17 cellular contexts compared by ENCODE assay signal in genomic region chr2:224987733-224988132, GRCh38. TPM values are rescaled to one million over a fixed set of nuclear protein-coding genes. Genes with fewer than 3 reads are reported as not detected.
A peak's percentile ranks its signal among the peaks of the same experiment; 100 is the strongest.
DNase-seq lines count a peak whose midpoint lies in the region; ATAC-seq and TF ChIP-seq lines count a peak whose summit lies in the region.
"Had no signal": no experiment of that assay in that cellular context is flagged by ENCODE, and none has a peak within 500 bp of the region (broad histone marks: within the 10 kb centered on the region; RNA-seq: fewer than 3 reads in every experiment).

No MANE protein-coding gene starts in this region.

- H3K9me3 Mint-ChIP-seq in activated CD4-positive, alpha-beta T cell treated with anti-CD3 and anti-CD28 coated beads, Interleukin-2, amount 10 ng/mL, durations not matched to agents 24 days and 14 days = no peaks in the 10 kb centered on the region
- no peaks in the 10 kb centered on the region for H3K9me3 Mint-ChIP-seq in activated T-helper 1 cell treated with anti-CD3 and anti-CD28 coated beads, Interleukin-12 subunit alpha, Interleukin-12 subunit beta, Interleukin-2, Interleukin-4 antibody, amounts not matched to agents 30 ng/mL and 10 ng/mL and 1 ng/mL, durations not matched to agents 14 hours and 24 hours and 36 hours
- H3K9me3 Mint-ChIP-seq in naive thymus-derived CD4-positive, alpha-beta T cell = peaks cover 0 to 5% (median 0%) of the 10 kb centered on the region in 11 donors
- H3K9me3 Mint-ChIP-seq: dendritic cell treated with granulocyte-macrophage colony-stimulating factor and Interleukin-4, amounts not matched to agents 40 ng/mL and 50 ng/mL, for 4 days; nephron had no signal

- H3K4me3 ChIP-seq in naive thymus-derived CD4-positive, alpha-beta T cell (ENCODE audit: low read length) = no peak overlapping the region
- no peak overlapping the region for H3K4me3 ChIP-seq in tibial artery
- H3K4me3 ChIP-seq: body of pancreas, lung had no signal

- H3K4me3 Mint-ChIP-seq in activated CD4-positive, alpha-beta T cell treated with anti-CD3 and anti-CD28 coated beads, Interleukin-2, amount 10 ng/mL, durations not matched to agents 24 days and 14 days = no peak overlapping the region
- no peak overlapping the region for H3K4me3 Mint-ChIP-seq in activated T-helper 1 cell treated with anti-CD3 and anti-CD28 coated beads, Interleukin-12 subunit alpha, Interleukin-12 subunit beta, Interleukin-2, Interleukin-4 antibody, amounts not matched to agents 30 ng/mL and 10 ng/mL and 1 ng/mL, durations not matched to agents 14 hours and 24 hours and 36 hours
- peak overlapping the region in 5 of 10 donors; percentile 2 to 55 (median 8) for H3K4me3 Mint-ChIP-seq in naive thymus-derived CD4-positive, alpha-beta T cell
- H3K4me3 Mint-ChIP-seq: dendritic cell treated with granulocyte-macrophage colony-stimulating factor and Interleukin-4, amounts not matched to agents 40 ng/mL and 50 ng/mL, for 4 days; nephron had no signal

- ATAC-seq in naive thymus-derived CD4-positive, alpha-beta T cell = no peak
- ATAC-seq in GM21367 (IDR thresholded peaks at IDR 0.05; ENCODE audit: unreplicated experiment) = no peak
- ATAC-seq: body of pancreas had no signal

- H3K4me1 Mint-ChIP-seq in activated CD4-positive, alpha-beta T cell treated with anti-CD3 and anti-CD28 coated beads, Interleukin-2, amount 10 ng/mL, durations not matched to agents 24 days and 14 days = peaks cover 81% of the 10 kb centered on the region
- peaks cover 98% of the 10 kb centered on the region for H3K4me1 Mint-ChIP-seq in activated T-helper 1 cell treated with anti-CD3 and anti-CD28 coated beads, Interleukin-12 subunit alpha, Interleukin-12 subunit beta, Interleukin-2, Interleukin-4 antibody, amounts not matched to agents 30 ng/mL and 10 ng/mL and 1 ng/mL, durations not matched to agents 14 hours and 24 hours and 36 hours (ENCODE audit: low read depth)
- H3K4me1 Mint-ChIP-seq in naive thymus-derived CD4-positive, alpha-beta T cell = peaks cover 63 to 99% (median 96%) of the 10 kb centered on the region in 7 donors

- no peaks in the 10 kb centered on the region for H3K27me3 Mint-ChIP-seq in activated CD4-positive, alpha-beta T cell treated with anti-CD3 and anti-CD28 coated beads, Interleukin-2, amount 10 ng/mL, durations not matched to agents 24 days and 14 days
- no peaks in the 10 kb centered on the region for H3K27me3 Mint-ChIP-seq in activated T-helper 1 cell treated with anti-CD3 and anti-CD28 coated beads, Interleukin-12 subunit alpha, Interleukin-12 subunit beta, Interleukin-2, Interleukin-4 antibody, amounts not matched to agents 30 ng/mL and 10 ng/mL and 1 ng/mL, durations not matched to agents 14 hours and 24 hours and 36 hours (ENCODE audit: insufficient read depth)
- H3K27me3 Mint-ChIP-seq in naive thymus-derived CD4-positive, alpha-beta T cell = no peaks in the 10 kb centered on the region
- H3K27me3 Mint-ChIP-seq: dendritic cell treated with granulocyte-macrophage colony-stimulating factor and Interleukin-4, amounts not matched to agents 40 ng/mL and 50 ng/mL, for 4 days had no signal

- no peak for DNase-seq in activated CD4-positive, alpha-beta T cell treated with anti-CD3 and anti-CD28 coated beads, Interleukin-2, amount 10 ng/mL, durations not matched to agents 24 days and 14 days
- DNase-seq in activated CD4-positive, alpha-beta T cell treated with anti-CD3 and anti-CD28 coated beads, Interleukin-2, amount 50 U/mL, for 48 hours = no peak
- DNase-seq in ELR (ENCODE audit: low read depth) = peak; percentile 71
- DNase-seq in activated T-helper 1 cell treated with anti-CD3 and anti-CD28 coated beads, Interleukin-12 subunit alpha, Interleukin-12 subunit beta, Interleukin-2, Interleukin-4 antibody, amounts not matched to agents 30 ng/mL and 10 ng/mL and 1 ng/mL, durations not matched to agents 14 hours and 24 hours and 36 hours (ENCODE audit: low spot score) = no peak
- no peak for DNase-seq in naive thymus-derived CD4-positive, alpha-beta T cell
- no peak for DNase-seq in SHP77 (lab: John Stamatoyannopoulos, UW)
- no peak for DNase-seq in tibial artery
- DNase-seq: activated CD4-positive, alpha-beta T cell treated with anti-CD3 and anti-CD28 coated beads for 1 hour; body of pancreas; erythroblast; NCI-H1436; RPMI8226 had no signal

- intact Hi-C loops in activated CD4-positive, alpha-beta T cell treated with anti-CD3 and anti-CD28 coated beads, Interleukin-2, amount 10 ng/mL, durations not matched to agents 24 days and 14 days (cut with micrococcal nuclease) = no loop called here
- intact Hi-C loops in activated T-helper 1 cell treated with anti-CD3 and anti-CD28 coated beads, Interleukin-12 subunit alpha, Interleukin-12 subunit beta, Interleukin-2, Interleukin-4 antibody, amounts not matched to agents 30 ng/mL and 10 ng/mL and 1 ng/mL, durations not matched to agents 14 hours and 24 hours and 36 hours (cut with micrococcal nuclease) = no loop called here
- intact Hi-C loops in naive thymus-derived CD4-positive, alpha-beta T cell (cut with micrococcal nuclease) = loop anchor here (2.0 kb wide), 3 partner anchors 15 to 65 kb away; no protein-coding TSS in a partner anchor
- intact Hi-C loops in tibial artery (cut with DNase I; ENCODE audit: low total_unique reads) = loop anchor here (10.0 kb wide), 1 partner anchor 93 kb away; no protein-coding TSS in a partner anchor

- TF ChIP-seq CTCF in tibial artery (IDR thresholded peaks at IDR 0.05) = no peak

- peak overlapping the region; percentile 71 for H3K27ac Mint-ChIP-seq in activated CD4-positive, alpha-beta T cell treated with anti-CD3 and anti-CD28 coated beads, Interleukin-2, amount 10 ng/mL, durations not matched to agents 24 days and 14 days
- peak overlapping the region; percentile 73 for H3K27ac Mint-ChIP-seq in activated T-helper 1 cell treated with anti-CD3 and anti-CD28 coated beads, Interleukin-12 subunit alpha, Interleukin-12 subunit beta, Interleukin-2, Interleukin-4 antibody, amounts not matched to agents 30 ng/mL and 10 ng/mL and 1 ng/mL, durations not matched to agents 14 hours and 24 hours and 36 hours
- H3K27ac Mint-ChIP-seq in naive thymus-derived CD4-positive, alpha-beta T cell = peak overlapping the region; percentile 75 to 95 (median 85)
- H3K27ac Mint-ChIP-seq: dendritic cell treated with granulocyte-macrophage colony-stimulating factor and Interleukin-4, amounts not matched to agents 40 ng/mL and 50 ng/mL, for 4 days; nephron had no signal

- CTCF ChIA-PET in naive thymus-derived CD4-positive, alpha-beta T cell (lab: Charles Lee) = interaction anchor here (9.0 kb wide), 1 partner anchor 15 kb away, joined by 58 read pairs; no protein-coding TSS in a partner anchor

- peaks cover 48 to 62% of the 10 kb centered on the region in 2 donors for H3K4me1 ChIP-seq in naive thymus-derived CD4-positive, alpha-beta T cell (ENCODE audit: control insufficient read depth in 2 of 2, insufficient read depth in 2 of 2, low read length in 2 of 2)
- peaks cover 0 to 11% (median 2%) of the 10 kb centered on the region in 4 donors for H3K4me1 ChIP-seq in tibial artery
- H3K4me1 ChIP-seq: body of pancreas had no signal

- H3K27me3 ChIP-seq in naive thymus-derived CD4-positive, alpha-beta T cell (ENCODE audit: control insufficient read depth in 2 of 2, insufficient read depth in 2 of 2, low read length in 2 of 2) = no peaks in the 10 kb centered on the region
- H3K27me3 ChIP-seq in tibial artery = no peaks in the 10 kb centered on the region
- H3K27me3 ChIP-seq: body of pancreas had no signal

- H3K36me3 ChIP-seq in naive thymus-derived CD4-positive, alpha-beta T cell (ENCODE audit: control insufficient read depth in 2 of 3, insufficient read depth in 3 of 3, low read length in 3 of 3) = peaks cover 0 to 4% (median 3%) of the 10 kb centered on the region in 3 experiments
- H3K36me3 ChIP-seq in tibial artery = no peaks in the 10 kb centered on the region

- POLR2A ChIA-PET in naive thymus-derived CD4-positive, alpha-beta T cell (lab: Charles Lee) = interaction anchor here (1.3 to 1.9 kb wide), 2 partner anchors 42 to 55 kb away, joined by 4 to 5 read pairs; no protein-coding TSS in a partner anchor

- no peaks in the 10 kb centered on the region for H3K9me3 ChIP-seq in naive thymus-derived CD4-positive, alpha-beta T cell (ENCODE audit: control insufficient read depth in 2 of 3, low read length in 3 of 3)
- H3K9me3 ChIP-seq in tibial artery = no peaks in the 10 kb centered on the region
- H3K9me3 ChIP-seq: body of pancreas had no signal

- peaks cover 45% of the 10 kb centered on the region for H3K36me3 Mint-ChIP-seq in activated CD4-positive, alpha-beta T cell treated with anti-CD3 and anti-CD28 coated beads, Interleukin-2, amount 10 ng/mL, durations not matched to agents 24 days and 14 days (ENCODE audit: low read depth)
- peaks cover 46% of the 10 kb centered on the region for H3K36me3 Mint-ChIP-seq in activated T-helper 1 cell treated with anti-CD3 and anti-CD28 coated beads, Interleukin-12 subunit alpha, Interleukin-12 subunit beta, Interleukin-2, Interleukin-4 antibody, amounts not matched to agents 30 ng/mL and 10 ng/mL and 1 ng/mL, durations not matched to agents 14 hours and 24 hours and 36 hours (ENCODE audit: low read depth)
- peaks cover 0 to 54% (median 27%) of the 10 kb centered on the region in 5 donors for H3K36me3 Mint-ChIP-seq in naive thymus-derived CD4-positive, alpha-beta T cell

- peak overlapping the region; percentile 50 for H3K27ac ChIP-seq in naive thymus-derived CD4-positive, alpha-beta T cell (ENCODE audit: low read depth, low read length)
- H3K27ac ChIP-seq in tibial artery = no peak overlapping the region
- H3K27ac ChIP-seq: body of pancreas, KMS-11 had no signal

RNA-seq across cellular contexts. Expression of gene DOCK10, which starts 54.5 kb away (rescaled TPM):
- total RNA-seq in activated CD4-positive, alpha-beta T cell treated with anti-CD3 and anti-CD28 coated beads, Interleukin-2, amount 10 ng/mL, durations not matched to agents 24 days and 14 days = 137 and 138 TPM in 2 replicates
- 144 and 159 TPM in 2 replicates for total RNA-seq in activated T-helper 1 cell treated with anti-CD3 and anti-CD28 coated beads, Interleukin-12 subunit alpha, Interleukin-12 subunit beta, Interleukin-2, Interleukin-4 antibody, amounts not matched to agents 30 ng/mL and 10 ng/mL and 1 ng/mL, durations not matched to agents 14 hours and 24 hours and 36 hours
- total RNA-seq in naive thymus-derived CD4-positive, alpha-beta T cell = 100 to 1,000 TPM; 200 to 275 (median 231) TPM
- 10 to 100 TPM; 64.2 to 71.2 TPM for polyA plus RNA-seq in naive thymus-derived CD4-positive, alpha-beta T cell

Comparison
In these comparisons a context has a peak if more than half of its experiments do, and no peak if none do; other contexts are left out.
1. intact Hi-C loops: an anchor here in naive thymus-derived CD4-positive, alpha-beta T cell (2.0 kb wide) and tibial artery (10.0 kb wide); none called in activated CD4-positive, alpha-beta T cell treated with anti-CD3 and anti-CD28 coated beads, Interleukin-2, amount 10 ng/mL, durations not matched to agents 24 days and 14 days and activated T-helper 1 cell treated with anti-CD3 and anti-CD28 coated beads, Interleukin-12 subunit alpha, Interleukin-12 subunit beta, Interleukin-2, Interleukin-4 antibody, amounts not matched to agents 30 ng/mL and 10 ng/mL and 1 ng/mL, durations not matched to agents 14 hours and 24 hours and 36 hours.